1 cellular context compared by ENCODE assay signal in the genomic region with DNA sequence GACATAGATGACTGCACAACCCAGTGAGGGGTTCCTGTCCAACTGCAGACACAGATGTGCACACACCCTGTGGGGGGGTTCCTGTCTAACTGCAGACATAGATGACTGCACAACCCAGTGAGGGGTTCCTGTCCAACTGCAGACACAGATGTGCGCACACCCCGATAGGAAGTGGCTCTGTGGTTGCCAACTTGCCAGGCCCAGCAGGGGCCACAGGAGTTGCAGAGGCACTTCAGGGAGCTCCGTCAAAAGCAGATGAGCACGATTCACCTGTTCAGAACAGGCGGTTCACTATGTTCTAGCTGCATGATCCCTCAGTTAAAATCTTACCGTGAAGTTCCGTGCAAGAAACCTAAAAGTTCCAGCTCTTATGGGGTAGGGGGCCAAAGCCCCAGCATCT. TPM values are rescaled to one million over a fixed set of nuclear protein-coding genes. Genes with fewer than 3 reads are reported as not detected.
"Had no signal": no experiment of that assay in that cellular context is flagged by ENCODE, and none has a peak within 500 bp of the region (broad histone marks: within the 10 kb centered on the region; RNA-seq: fewer than 3 reads in every experiment).

No MANE protein-coding gene starts in this region.

RNA-seq across cellular contexts. Expression of gene FRMD1, which starts 1.6 kb away (rescaled TPM):
- total RNA-seq: GM12878 had no signal
- polyA plus RNA-seq: GM12878 had no signal
